1 cellular context compared by ENCODE assay signal in the genomic region with DNA sequence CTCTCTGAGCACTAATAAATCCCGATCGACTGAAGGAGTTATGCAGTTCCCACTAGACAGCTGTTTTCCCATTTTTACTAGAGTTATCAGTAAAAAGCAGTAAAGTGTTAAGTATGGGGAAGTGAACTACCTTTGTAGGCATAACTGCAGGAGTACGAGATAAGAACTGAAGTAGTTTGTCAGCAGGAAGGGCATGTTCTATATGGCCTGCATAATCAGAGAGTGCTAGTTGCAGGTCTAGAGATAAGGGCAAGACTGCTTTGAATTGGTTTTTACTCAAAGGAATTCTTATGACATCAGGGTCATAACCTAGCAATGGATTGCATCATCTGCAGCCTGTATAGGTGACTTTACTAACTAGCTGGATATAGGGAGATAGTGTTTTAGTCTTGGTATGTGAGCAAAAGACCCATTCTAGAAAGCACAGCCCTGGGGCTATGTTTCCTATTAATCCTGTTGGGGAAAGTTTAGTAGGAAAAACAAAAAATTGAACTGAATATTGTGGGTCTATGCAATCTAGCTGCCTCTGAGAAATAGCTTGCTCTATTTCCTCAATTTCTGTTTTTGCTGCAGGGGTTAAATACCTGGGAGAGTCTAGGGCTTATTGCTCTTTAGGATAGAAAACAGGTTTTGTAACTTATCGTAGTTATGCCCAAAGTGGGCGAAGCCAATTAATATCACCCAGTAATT.
TF ChIP-seq lines count a peak whose summit lies in the region.

No MANE protein-coding gene starts in this region.

TF ChIP-seq in K562, 482 proteins besides CTCF, POLR2A, EP300 and RAD21 (continued from another document and continues in another):
- TF ChIP-seq, protein P1, sequence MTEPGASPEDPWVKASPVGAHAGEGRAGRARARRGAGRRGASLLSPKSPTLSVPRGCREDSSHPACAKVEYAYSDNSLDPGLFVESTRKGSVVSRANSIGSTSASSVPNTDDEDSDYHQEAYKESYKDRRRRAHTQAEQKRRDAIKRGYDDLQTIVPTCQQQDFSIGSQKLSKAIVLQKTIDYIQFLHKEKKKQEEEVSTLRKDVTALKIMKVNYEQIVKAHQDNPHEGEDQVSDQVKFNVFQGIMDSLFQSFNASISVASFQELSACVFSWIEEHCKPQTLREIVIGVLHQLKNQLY (CRISPR knock-in tag; conservative IDR thresholded peaks at IDR 0.05): no peak
- TF ChIP-seq, protein P2, sequence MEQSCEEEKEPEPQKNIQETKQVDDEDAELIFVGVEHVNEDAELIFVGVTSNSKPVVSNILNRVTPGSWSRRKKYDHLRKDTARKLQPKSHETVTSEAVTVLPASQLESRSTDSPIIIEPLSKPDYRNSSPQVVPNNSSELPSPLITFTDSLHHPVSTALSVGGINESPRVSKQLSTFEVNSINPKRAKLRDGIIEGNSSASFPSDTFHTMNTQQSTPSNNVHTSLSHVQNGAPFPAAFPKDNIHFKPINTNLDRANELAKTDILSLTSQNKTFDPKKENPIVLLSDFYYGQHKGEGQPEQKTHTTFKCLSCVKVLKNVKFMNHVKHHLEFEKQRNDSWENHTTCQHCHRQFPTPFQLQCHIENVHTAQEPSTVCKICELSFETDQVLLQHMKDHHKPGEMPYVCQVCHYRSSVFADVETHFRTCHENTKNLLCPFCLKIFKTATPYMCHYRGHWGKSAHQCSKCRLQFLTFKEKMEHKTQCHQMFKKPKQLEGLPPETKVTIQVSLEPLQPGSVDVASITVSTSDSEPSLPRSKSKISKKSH (CRISPR knock-in tag; IDR thresholded peaks at IDR 0.05): no peak
- peak; percentile 77 for TF ChIP-seq TOE1 (IDR thresholded peaks at IDR 0.05; ENCODE audit: borderline replicate concordance)
- no peak for TF ChIP-seq TOE1 (CRISPR knock-in tag; IDR thresholded peaks at IDR 0.05; ENCODE audit: borderline replicate concordance, low read depth)
- TF ChIP-seq ZNF586 (CRISPR knock-in tag; conservative IDR thresholded peaks at IDR 0.05): no peak
- TF ChIP-seq ZEB2 (IDR thresholded peaks at IDR 0.05): peak; percentile 98
- no peak for TF ChIP-seq TGIF2 (CRISPR knock-in tag; IDR thresholded peaks at IDR 0.05)
- TF ChIP-seq SRF (CRISPR knock-in tag; IDR thresholded peaks at IDR 0.05): no peak
- TF ChIP-seq MITF (IDR thresholded peaks at IDR 0.05): peak; percentile 55; the same call in 1 of the 2 replicates
- no peak for TF ChIP-seq FOXK2 (conservative IDR thresholded peaks at IDR 0.05 in 1 of 2, IDR thresholded peaks at IDR 0.05 in 1 of 2; ENCODE audit: low read depth in 2 of 2)
- no peak for TF ChIP-seq KLF13 (tag; IDR thresholded peaks at IDR 0.05; ENCODE audit: borderline replicate concordance, low read depth)
- no peak for TF ChIP-seq PURB (CRISPR knock-in tag; IDR thresholded peaks at IDR 0.05; ENCODE audit: low read depth)
- TF ChIP-seq TSHZ1 (CRISPR knock-in tag; IDR thresholded peaks at IDR 0.05): no peak
- TF ChIP-seq E2F3 (CRISPR knock-in tag; IDR thresholded peaks at IDR 0.05): no peak
- no peak for TF ChIP-seq HNRNPL (IDR thresholded peaks at IDR 0.05; ENCODE audit: low read depth, low read length)
- TF ChIP-seq, protein P3, sequence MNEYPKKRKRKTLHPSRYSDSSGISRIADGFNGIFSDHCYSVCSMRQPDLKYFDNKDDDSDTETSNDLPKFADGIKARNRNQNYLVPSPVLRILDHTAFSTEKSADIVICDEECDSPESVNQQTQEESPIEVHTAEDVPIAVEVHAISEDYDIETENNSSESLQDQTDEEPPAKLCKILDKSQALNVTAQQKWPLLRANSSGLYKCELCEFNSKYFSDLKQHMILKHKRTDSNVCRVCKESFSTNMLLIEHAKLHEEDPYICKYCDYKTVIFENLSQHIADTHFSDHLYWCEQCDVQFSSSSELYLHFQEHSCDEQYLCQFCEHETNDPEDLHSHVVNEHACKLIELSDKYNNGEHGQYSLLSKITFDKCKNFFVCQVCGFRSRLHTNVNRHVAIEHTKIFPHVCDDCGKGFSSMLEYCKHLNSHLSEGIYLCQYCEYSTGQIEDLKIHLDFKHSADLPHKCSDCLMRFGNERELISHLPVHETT (CRISPR knock-in tag; conservative IDR thresholded peaks at IDR 0.05 in 1 of 2, IDR thresholded peaks at IDR 0.05 in 1 of 2): peak in 1 of 2 experiments; percentile 65; a peak in 1 of 4 replicates
- TF ChIP-seq HDAC3 (IDR thresholded peaks at IDR 0.05; ENCODE audit: borderline replicate concordance, partially characterized antibody): peak; percentile 97
- TF ChIP-seq, protein P4, sequence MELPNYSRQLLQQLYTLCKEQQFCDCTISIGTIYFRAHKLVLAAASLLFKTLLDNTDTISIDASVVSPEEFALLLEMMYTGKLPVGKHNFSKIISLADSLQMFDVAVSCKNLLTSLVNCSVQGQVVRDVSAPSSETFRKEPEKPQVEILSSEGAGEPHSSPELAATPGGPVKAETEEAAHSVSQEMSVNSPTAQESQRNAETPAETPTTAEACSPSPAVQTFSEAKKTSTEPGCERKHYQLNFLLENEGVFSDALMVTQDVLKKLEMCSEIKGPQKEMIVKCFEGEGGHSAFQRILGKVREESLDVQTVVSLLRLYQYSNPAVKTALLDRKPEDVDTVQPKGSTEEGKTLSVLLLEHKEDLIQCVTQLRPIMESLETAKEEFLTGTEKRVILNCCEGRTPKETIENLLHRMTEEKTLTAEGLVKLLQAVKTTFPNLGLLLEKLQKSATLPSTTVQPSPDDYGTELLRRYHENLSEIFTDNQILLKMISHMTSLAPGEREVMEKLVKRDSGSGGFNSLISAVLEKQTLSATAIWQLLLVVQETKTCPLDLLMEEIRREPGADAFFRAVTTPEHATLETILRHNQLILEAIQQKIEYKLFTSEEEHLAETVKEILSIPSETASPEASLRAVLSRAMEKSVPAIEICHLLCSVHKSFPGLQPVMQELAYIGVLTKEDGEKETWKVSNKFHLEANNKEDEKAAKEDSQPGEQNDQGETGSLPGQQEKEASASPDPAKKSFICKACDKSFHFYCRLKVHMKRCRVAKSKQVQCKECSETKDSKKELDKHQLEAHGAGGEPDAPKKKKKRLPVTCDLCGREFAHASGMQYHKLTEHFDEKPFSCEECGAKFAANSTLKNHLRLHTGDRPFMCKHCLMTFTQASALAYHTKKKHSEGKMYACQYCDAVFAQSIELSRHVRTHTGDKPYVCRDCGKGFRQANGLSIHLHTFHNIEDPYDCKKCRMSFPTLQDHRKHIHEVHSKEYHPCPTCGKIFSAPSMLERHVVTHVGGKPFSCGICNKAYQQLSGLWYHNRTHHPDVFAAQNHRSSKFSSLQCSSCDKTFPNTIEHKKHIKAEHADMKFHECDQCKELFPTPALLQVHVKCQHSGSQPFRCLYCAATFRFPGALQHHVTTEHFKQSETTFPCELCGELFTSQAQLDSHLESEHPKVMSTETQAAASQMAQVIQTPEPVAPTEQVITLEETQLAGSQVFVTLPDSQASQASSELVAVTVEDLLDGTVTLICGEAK (IDR thresholded peaks at IDR 0.05): no peak; the same call in 1 of the 2 replicates
- TF ChIP-seq, protein P4 (CRISPR knock-in tag; IDR thresholded peaks at IDR 0.05): no peak
- peak; percentile 62; the same call in 1 of the 2 replicates for TF ChIP-seq ZNF609 (CRISPR knock-in tag; IDR thresholded peaks at IDR 0.05; ENCODE audit: borderline replicate concordance)
- TF ChIP-seq ZNF583 (CRISPR knock-in tag; IDR thresholded peaks at IDR 0.05): no peak; the same call in 1 of the 2 replicates
- no peak for TF ChIP-seq MEF2A (IDR thresholded peaks at IDR 0.05; ENCODE audit: control insufficient read depth, low read depth, low read length)
- TF ChIP-seq CHD1 (IDR thresholded peaks at IDR 0.05; ENCODE audit: low read length): no peak
